ENCODE assay signal across 9 cellular contexts in genomic region chr12:57737467-57738141, GRCh38. TPM values are rescaled to one million over a fixed set of nuclear protein-coding genes. Genes with fewer than 3 reads are reported as not detected.
DNase-seq lines count a peak whose midpoint lies in the region; ATAC-seq and TF ChIP-seq lines count a peak whose summit lies in the region.
"Had no signal": no experiment of that assay in that cellular context is flagged by ENCODE, and none has a peak within 500 bp of the region (broad histone marks: within the 10 kb centered on the region; RNA-seq: fewer than 3 reads in every experiment).

No MANE protein-coding gene starts in this region.

- no peak overlapping the region for H3K27ac ChIP-seq in suprapubic skin

- H3K4me3 ChIP-seq in astrocyte of the spinal cord (ENCODE audit: low read depth, low read length): no peak overlapping the region
- peak overlapping the region; percentile 53 for H3K4me3 ChIP-seq in iPS-18c (ENCODE audit: insufficient read depth, low read depth, low read length)
- H3K4me3 ChIP-seq in suprapubic skin: peak overlapping the region; percentile 49

- H3K36me3 ChIP-seq in suprapubic skin: no peaks in the 10 kb centered on the region

- H3K9me3 ChIP-seq in iPS-18c (ENCODE audit: control insufficient read depth, insufficient read depth, low read length): no peaks in the 10 kb centered on the region
- H3K9me3 ChIP-seq in suprapubic skin: no peaks in the 10 kb centered on the region

- DNase-seq in DMS53 (lab: John Stamatoyannopoulos, UW): peak; percentile 68
- no peak for DNase-seq in DMS53 treated with DMSO at 0.1 percent for 48 hours (lab: John Stamatoyannopoulos, UW; ENCODE audit: unreplicated experiment)
- no peak for DNase-seq in astrocyte of the spinal cord (ENCODE audit: low read depth, low spot score)
- DNase-seq in suprapubic skin (ENCODE audit: low spot score in 2 of 2): peak in 1 of 2 donors; percentile 65
- no peak for DNase-seq in AML-193 (lab: John Stamatoyannopoulos, UW)
- DNase-seq: left colon had no signal

- peaks cover 70% of the 10 kb centered on the region for H3K27me3 ChIP-seq in suprapubic skin

- ATAC-seq in GM21529 (IDR thresholded peaks at IDR 0.05; ENCODE audit: unreplicated experiment) (no peak), HG02798 (IDR thresholded peaks at IDR 0.05; ENCODE audit: poor library complexity, unreplicated experiment) (no peak)
- ATAC-seq: left colon had no signal

- peaks cover 43% of the 10 kb centered on the region for H3K4me1 ChIP-seq in suprapubic skin

- WGBS in suprapubic skin: no CpG with 5 or more reads among the region's 74 CpGs

- TF ChIP-seq CTCF in astrocyte of the spinal cord (IDR thresholded peaks at IDR 0.05; ENCODE audit: low read depth, low read length): peak; percentile 35
- TF ChIP-seq CTCF in suprapubic skin (IDR thresholded peaks at IDR 0.05): peak in 1 of 2 donors; percentile 40

- TF ChIP-seq EP300 in suprapubic skin (IDR thresholded peaks at IDR 0.05): no peak

- in situ Hi-C loops in astrocyte of the spinal cord (cut with HindIII; ENCODE audit: low sequenced_read_pairs): no loop called here

- no peak for TF ChIP-seq POLR2A in suprapubic skin (IDR thresholded peaks at IDR 0.05)

RNA-seq across cellular contexts. Expression of gene AGAP2, which starts 0.9 kb away (rescaled TPM):
- total RNA-seq in suprapubic skin: 1 to 10 TPM in 3 of 4 donors, under 1 TPM in 1; 0.45 to 1.4 (median 1.3) TPM

RNA-seq across cellular contexts. Expression of gene TSPAN31, which starts 7.2 kb away (rescaled TPM):
- total RNA-seq in suprapubic skin: 10 to 100 TPM; 29.8 to 54.7 (median 36.8) TPM

RNA-seq across cellular contexts. Expression of gene CDK4, which starts 14.5 kb away (rescaled TPM):
- 10 to 100 TPM; 35.7 to 82.3 (median 47.0) TPM for total RNA-seq in suprapubic skin

RNA-seq across cellular contexts. Expression of gene MARCHF9, which starts 17.3 kb away (rescaled TPM):
- total RNA-seq in suprapubic skin: 10 to 100 TPM; 10.2 to 26.6 (median 13.1) TPM

RNA-seq across cellular contexts. Expression of gene CYP27B1, which starts 29.3 kb away (rescaled TPM):
- total RNA-seq in suprapubic skin: 1 to 10 TPM; 1.2 to 4.1 (median 2.0) TPM
